9 cellular contexts compared by ENCODE assay signal in genomic region chr11:67563354-67564114, GRCh38. TPM values are rescaled to one million over a fixed set of nuclear protein-coding genes. Genes with fewer than 3 reads are reported as not detected.
A peak's percentile ranks its signal among the peaks of the same experiment; 100 is the strongest.
DNase-seq lines count a peak whose midpoint lies in the region; ATAC-seq and TF ChIP-seq lines count a peak whose summit lies in the region.
"Had no signal": no experiment of that assay in that cellular context is flagged by ENCODE, and none has a peak within 500 bp of the region (broad histone marks: within the 10 kb centered on the region; RNA-seq: fewer than 3 reads in every experiment).

No MANE protein-coding gene starts in this region.

- H3K9me3 ChIP-seq in mammary epithelial cell (replicated peaks; ENCODE audit: insufficient read depth, low read length) (no peaks in the 10 kb centered on the region), thyroid gland (no peaks in the 10 kb centered on the region)

- no peak overlapping the region for H3K4me2 ChIP-seq in mammary epithelial cell (ENCODE audit: insufficient read depth, low read depth, low read length)

- DNase-seq in HS-27A (ENCODE audit: low read depth) (peak; percentile 72), mammary epithelial cell (peak; percentile 68), kidney epithelial cell (ENCODE audit: low read depth) (peak; percentile 92), thyroid gland (peak; percentile 71 to 74), NOMO-1 (lab: John Stamatoyannopoulos, UW; ENCODE audit: unreplicated experiment in 2 of 2) (no peak), NCI-H345 treated with DMSO at 0.1 percent for 48 hours (lab: John Stamatoyannopoulos, UW; ENCODE audit: unreplicated experiment) (no peak)

- no peak for TF ChIP-seq POLR2A in thyroid gland (IDR thresholded peaks at IDR 0.05)

- CTCF ChIA-PET in mammary epithelial cell (lab: Charles Lee; ENCODE audit: low non-redundant PET), result no interaction called here

- ATAC-seq in GM21619 (IDR thresholded peaks at IDR 0.05; ENCODE audit: unreplicated experiment), result no peak
- ATAC-seq in GM18498 (IDR thresholded peaks at IDR 0.05; ENCODE audit: unreplicated experiment), result no peak

- WGBS in mammary epithelial cell (ENCODE audit: low coverage, missing lambda C conversion rate), result 80% methylated on average over 15 of the region's 16 CpGs
- WGBS in thyroid gland, 2 donors, result 64 to 66% methylated on average over 16 of the region's 16 CpGs

- no peaks in the 10 kb centered on the region for H3K36me3 ChIP-seq in mammary epithelial cell (ENCODE audit: insufficient read depth, low read length)
- H3K36me3 ChIP-seq in kidney epithelial cell (ENCODE audit: control insufficient read depth, insufficient read depth, low read length), result no peaks in the 10 kb centered on the region
- H3K36me3 ChIP-seq in thyroid gland, result no peaks in the 10 kb centered on the region

- intact Hi-C loops in mammary epithelial cell (cut with micrococcal nuclease), result no loop called here
- intact Hi-C loops in thyroid gland (cut with DNase I), result no loop called here

- H3K4me1 ChIP-seq in mammary epithelial cell (ENCODE audit: insufficient read depth, low read length) (peaks cover 12% of the 10 kb centered on the region), thyroid gland (peaks cover 53 to 54% of the 10 kb centered on the region in 2 donors)

- H3K27me3 ChIP-seq in mammary epithelial cell (ENCODE audit: insufficient read depth, low read length) (no peaks in the 10 kb centered on the region), kidney epithelial cell (ENCODE audit: control insufficient read depth, insufficient read depth, low read length) (no peaks in the 10 kb centered on the region), thyroid gland (no peaks in the 10 kb centered on the region)

- H3K9ac ChIP-seq in mammary epithelial cell (ENCODE audit: insufficient read depth, low read length), result no peak overlapping the region

- H2AFZ ChIP-seq in mammary epithelial cell (ENCODE audit: low read depth, low read length), result no peak overlapping the region

- no peaks in the 10 kb centered on the region for H3K79me2 ChIP-seq in mammary epithelial cell (ENCODE audit: insufficient read depth, low read length)

- TF ChIP-seq CTCF in mammary epithelial cell (conservative IDR thresholded peaks at IDR 0.05 in 1 of 2, IDR thresholded peaks at IDR 0.05 in 1 of 2; ENCODE audit: extremely low read depth in 1 of 2, insufficient read depth in 1 of 2, low read depth in 1 of 2, low read length in 2 of 2) (no peak), kidney epithelial cell (IDR thresholded peaks at IDR 0.05; ENCODE audit: insufficient read depth, low read length, poor library complexity, severe bottlenecking) (no peak), thyroid gland (IDR thresholded peaks at IDR 0.05) (no peak)

- H3K4me3 ChIP-seq in mammary epithelial cell (replicated peaks in 1 of 3; ENCODE audit: insufficient read depth in 1 of 3, low read depth in 2 of 3, low read length in 3 of 3) (no peak overlapping the region), kidney epithelial cell (ENCODE audit: low read depth, low read length) (no peak overlapping the region), thyroid gland (replicated peaks in 1 of 3) (no peak overlapping the region)

- BruUV-seq in mammary epithelial cell (replicated peaks; lab: Mats Ljungman, UMichigan), result no TSS peak

- no peaks in the 10 kb centered on the region for H4K20me1 ChIP-seq in mammary epithelial cell (ENCODE audit: insufficient read depth, low read length)

- H3K27ac ChIP-seq in mammary epithelial cell (ENCODE audit: insufficient read depth, low read depth, low read length) (no peak overlapping the region), thyroid gland (peak overlapping the region; percentile 89 to 97 (median 97))

- in situ Hi-C loops in mammary epithelial cell (cut with MboI; ENCODE audit: low sequenced_read_pairs in 2 of 2), result no loop called here

- dilution Hi-C loops in mammary epithelial cell (cut with HindIII; ENCODE audit: low sequenced_read_pairs), result loop anchor here (5.0 kb wide), 1 partner anchor 99 kb away; no protein-coding TSS in a partner anchor

RNA-seq across cellular contexts. Expression of gene GSTP1, which starts 20.1 kb away (rescaled TPM):
- 1,000 to 10,000 TPM; 1,123 to 1,562 TPM for total RNA-seq in mammary epithelial cell
- 1,992 TPM for polyA plus RNA-seq in mammary epithelial cell
- 2,016 TPM for polyA minus RNA-seq in mammary epithelial cell
- total RNA-seq in kidney epithelial cell, result 1,390 and 1,923 TPM in 2 replicates
- 1,000 to 10,000 TPM in 3 of 4 donors, 100 to 1,000 TPM in 1; 877 to 4,013 (median 1,716) TPM for total RNA-seq in thyroid gland

RNA-seq across cellular contexts. Expression of gene CABP2, which starts 40.3 kb away (rescaled TPM):
- total RNA-seq in mammary epithelial cell, result not detected
- polyA plus RNA-seq in mammary epithelial cell, result not detected
- polyA minus RNA-seq in mammary epithelial cell, result not detected
- not detected in 2 replicates for total RNA-seq in kidney epithelial cell
- total RNA-seq in thyroid gland, result not detected
- polyA plus RNA-seq: IgD-negative memory B cell had no signal

RNA-seq across cellular contexts. Expression of gene NDUFV1, which starts 43.2 kb away (rescaled TPM):
- total RNA-seq in mammary epithelial cell (100 to 1,000 TPM; 144 to 163 TPM), kidney epithelial cell (229 and 262 TPM in 2 replicates), thyroid gland (100 to 1,000 TPM; 323 to 401 (median 356) TPM)
- 125 TPM for polyA plus RNA-seq in mammary epithelial cell
- 72.1 TPM for polyA minus RNA-seq in mammary epithelial cell

RNA-seq across cellular contexts. Expression of gene CDK2AP2, which starts 55.6 kb away (rescaled TPM):
- total RNA-seq in mammary epithelial cell (10 to 100 TPM; 19.2 to 45.9 TPM), kidney epithelial cell (104 and 135 TPM in 2 replicates), thyroid gland (100 to 1,000 TPM in 2 of 4 donors, 10 to 100 TPM in 2; 90.0 to 240 (median 148) TPM)
- polyA plus RNA-seq in mammary epithelial cell, result 46.2 TPM
- 40.9 TPM for polyA minus RNA-seq in mammary epithelial cell

RNA-seq across cellular contexts. Expression of gene PITPNM1, which starts 58.4 kb away (rescaled TPM):
- total RNA-seq in mammary epithelial cell (10 to 100 TPM; 28.8 to 79.6 TPM), kidney epithelial cell (50.8 and 55.5 TPM in 2 replicates), thyroid gland (10 to 100 TPM; 22.8 to 52.6 (median 47.2) TPM)
- 20.1 TPM for polyA plus RNA-seq in mammary epithelial cell
- 20.6 TPM for polyA minus RNA-seq in mammary epithelial cell

Comparison
In these comparisons a context has a peak if more than half of its experiments do, and no peak if none do; other contexts are left out.
1. DNase-seq: peak in HS-27A (single experiment), mammary epithelial cell (single experiment), kidney epithelial cell (single experiment) and thyroid gland (2 of 2); none in NOMO-1 (0 of 2) and NCI-H345 treated with DMSO at 0.1 percent for 48 hours (single experiment).